ENCODE assay signal across 31 cellular contexts in the genomic region with DNA sequence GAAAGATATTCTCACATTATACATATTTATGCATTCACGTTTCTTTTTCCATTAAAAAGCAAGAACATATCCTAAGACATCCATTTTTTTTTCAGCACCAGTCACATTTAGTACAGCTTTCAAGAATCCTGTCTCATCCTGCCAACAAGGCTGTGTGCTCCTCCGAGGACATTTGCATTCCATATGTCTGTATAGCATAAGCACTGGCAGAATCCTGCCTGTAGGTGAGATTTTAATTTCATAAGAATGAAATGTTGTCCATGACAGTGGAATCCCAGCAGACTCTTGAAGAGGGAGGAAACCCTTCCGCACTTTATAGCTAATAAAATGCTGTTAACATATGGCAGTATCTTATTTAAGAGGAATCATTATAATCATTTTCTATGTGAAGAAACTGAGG. TPM values are rescaled to one million over a fixed set of nuclear protein-coding genes. Genes with fewer than 3 reads are reported as not detected.
"Had no signal": no experiment of that assay in that cellular context is flagged by ENCODE, and none has a peak within 500 bp of the region (broad histone marks: within the 10 kb centered on the region; RNA-seq: fewer than 3 reads in every experiment).

No MANE protein-coding gene starts in this region.

- H3K27ac Mint-ChIP-seq: activated CD8-positive, alpha-beta memory T cell treated with anti-CD3 and anti-CD28 coated beads, Interleukin-2, amount 10 ng/mL, durations not matched to agents 7 days and 5 days; activated naive CD4-positive, alpha-beta T cell treated with anti-CD3 and anti-CD28 coated beads, Interleukin-2, amount 50 U/mL, for 72 hours; activated naive CD8-positive, alpha-beta T cell treated with anti-CD3 and anti-CD28 coated beads, Interleukin-2, amount 50 U/mL, for 24 hours; activated T-cell treated with anti-CD3 and anti-CD28 coated beads, Interleukin-2, amount 50 U/mL, for 24 hours; activated T-helper 1 cell treated with anti-CD3 and anti-CD28 coated beads, Interleukin-12 subunit alpha, Interleukin-12 subunit beta, Interleukin-2, Interleukin-4 antibody, amounts not matched to agents 30 ng/mL and 10 ng/mL and 1 ng/mL, durations not matched to agents 14 hours and 24 hours and 36 hours; T-helper 2 cell treated with Interferon-gamma antibody and Interleukin-4, amounts not matched to agents 5 μg/mL and 100 μg/mL, for 36 hours; WTC11 had no signal

- H3K9me3 ChIP-seq: ascending aorta, body of pancreas, Peyer's patch, SJCRH30, SK-N-SH had no signal

- H3K9ac ChIP-seq: SK-N-SH had no signal

- H3K27me3 ChIP-seq: ascending aorta, body of pancreas, Peyer's patch had no signal

- H3K36me3 Mint-ChIP-seq: activated CD8-positive, alpha-beta memory T cell treated with anti-CD3 and anti-CD28 coated beads, Interleukin-2, amount 10 ng/mL, durations not matched to agents 7 days and 5 days; activated naive CD4-positive, alpha-beta T cell treated with anti-CD3 and anti-CD28 coated beads, Interleukin-2, amount 50 U/mL, for 72 hours; WTC11 had no signal

- H3K27ac ChIP-seq: ascending aorta, body of pancreas, Peyer's patch, RWPE1, SJCRH30 had no signal

- H3K4me2 ChIP-seq: SK-N-SH had no signal

- H3K36me3 ChIP-seq: ascending aorta, Peyer's patch, SJCRH30 had no signal

- DNase-seq: activated CD4-positive, alpha-beta T cell treated with anti-CD3 and anti-CD28 coated beads for 48 hours; activated CD4-positive, alpha-beta T cell treated with anti-CD3 and anti-CD28 coated beads, Interleukin-2, amount 50 U/mL, for 48 hours; activated CD4-positive, CD25-positive, alpha-beta regulatory T cell treated with anti-CD3 and anti-CD28 coated beads, Interleukin-2, amount 50 U/mL, for 72 hours; activated CD8-positive, alpha-beta memory T cell treated with anti-CD3 and anti-CD28 coated beads, Interleukin-2, amount 10 ng/mL, durations not matched to agents 7 days and 5 days; activated effector memory CD4-positive, alpha-beta T cell treated with Interleukin-2 at 50 U/mL for 16 hours; activated naive CD4-positive, alpha-beta T cell treated with Interleukin-2 at 50 U/mL for 16 hours; activated naive CD8-positive, alpha-beta T cell treated with anti-CD3 and anti-CD28 coated beads, Interleukin-2, amount 50 U/mL, for 24 hours; activated T-cell treated with anti-CD3 and anti-CD28 coated beads, Interleukin-2, amount 50 U/mL, for 24 hours; amniotic stem cell; body of pancreas; Karpas-422; MM.1S; NCI-H1105 treated with DMSO at 0.1 percent for 48 hours; NCI-H1436 treated with DMSO at 0.1 percent for 48 hours; NCI-H187; NCI-H2081; NCI-H510A treated with DMSO at 0.1 percent for 48 hours; NCI-H69; NK-92 treated with Interleukin-12 subunit alpha and Interleukin-12 subunit beta, amount 100 ng/mL, for 24 hours; Peyer's patch; Right ventricle myocardium superior; SJCRH30; SK-N-SH had no signal

- H3K4me1 Mint-ChIP-seq: central memory CD8-positive, alpha-beta T cell had no signal

- H3K4me3 ChIP-seq: ascending aorta, body of pancreas, Peyer's patch, SJCRH30 had no signal

- H3K4me3 Mint-ChIP-seq: activated CD8-positive, alpha-beta memory T cell treated with anti-CD3 and anti-CD28 coated beads, Interleukin-2, amount 10 ng/mL, durations not matched to agents 7 days and 5 days; activated naive CD8-positive, alpha-beta T cell treated with anti-CD3 and anti-CD28 coated beads, Interleukin-2, amount 50 U/mL, for 24 hours; activated T-cell treated with anti-CD3 and anti-CD28 coated beads, Interleukin-2, amount 50 U/mL, for 24 hours; activated T-helper 1 cell treated with anti-CD3 and anti-CD28 coated beads, Interleukin-12 subunit alpha, Interleukin-12 subunit beta, Interleukin-2, Interleukin-4 antibody, amounts not matched to agents 30 ng/mL and 10 ng/mL and 1 ng/mL, durations not matched to agents 14 hours and 24 hours and 36 hours; central memory CD8-positive, alpha-beta T cell; T-helper 2 cell treated with Interferon-gamma antibody and Interleukin-4, amounts not matched to agents 5 μg/mL and 100 μg/mL, for 36 hours; WTC11 had no signal

- ATAC-seq: activated CD8-positive, alpha-beta memory T cell treated with anti-CD3 and anti-CD28 coated beads, Interleukin-2, amount 10 ng/mL, durations not matched to agents 7 days and 5 days; activated naive CD4-positive, alpha-beta T cell treated with anti-CD3 and anti-CD28 coated beads, Interleukin-2, amount 50 U/mL, for 72 hours; activated naive CD8-positive, alpha-beta T cell treated with anti-CD3 and anti-CD28 coated beads, Interleukin-2, amount 50 U/mL, for 24 hours; body of pancreas; WTC11 had no signal

- H3K9me3 Mint-ChIP-seq: activated naive CD8-positive, alpha-beta T cell treated with anti-CD3 and anti-CD28 coated beads, Interleukin-2, amount 50 U/mL, for 24 hours; activated T-cell treated with anti-CD3 and anti-CD28 coated beads, Interleukin-2, amount 50 U/mL, for 24 hours; activated T-helper 1 cell treated with anti-CD3 and anti-CD28 coated beads, Interleukin-12 subunit alpha, Interleukin-12 subunit beta, Interleukin-2, Interleukin-4 antibody, amounts not matched to agents 30 ng/mL and 10 ng/mL and 1 ng/mL, durations not matched to agents 14 hours and 24 hours and 36 hours; central memory CD8-positive, alpha-beta T cell; T-helper 2 cell treated with Interferon-gamma antibody and Interleukin-4, amounts not matched to agents 5 μg/mL and 100 μg/mL, for 36 hours; WTC11 had no signal

- H3K9me2 ChIP-seq: SK-N-SH had no signal

RNA-seq across cellular contexts. Expression of a gene that starts 2.9 kb away (rescaled TPM):
- total RNA-seq: activated CD8-positive, alpha-beta memory T cell treated with anti-CD3 and anti-CD28 coated beads, Interleukin-2, amount 10 ng/mL, durations not matched to agents 7 days and 5 days; T-helper 1 cell treated with Interleukin-12 subunit alpha and Interleukin-12 subunit beta and Interleukin-4 antibody, amounts not matched to agents 30 ng/mL and 1 ng/mL, for 36 hours had no signal
